ENCODE assay signal across 8 cellular contexts in genomic region chr14:41605550-41606248, GRCh38. TPM values are rescaled to one million over a fixed set of nuclear protein-coding genes. Genes with fewer than 3 reads are reported as not detected.
DNase-seq lines count a peak whose midpoint lies in the region; ATAC-seq and TF ChIP-seq lines count a peak whose summit lies in the region.

No MANE protein-coding gene starts in this region.

- H3K4me1 ChIP-seq in left lung (peaks cover 0 to 17% of the 10 kb centered on the region in 2 donors), testis (peaks cover 5% of the 10 kb centered on the region)

- TF ChIP-seq CTCF in cardiac fibroblast (IDR thresholded peaks at IDR 0.05; ENCODE audit: low read depth, low read length) (no peak), left lung (IDR thresholded peaks at IDR 0.05) (no peak), testis (IDR thresholded peaks at IDR 0.05) (no peak)

- H3K27me3 ChIP-seq in left lung: peaks cover 57 to 92% of the 10 kb centered on the region in 2 donors
- no peaks in the 10 kb centered on the region for H3K27me3 ChIP-seq in testis
- H3K27me3 ChIP-seq in MG63: peaks cover 23% of the 10 kb centered on the region

- 1% methylated on average over 23 of the region's 23 CpGs for WGBS in testis, 2 donors

- H3K36me3 ChIP-seq in left lung: no peaks in the 10 kb centered on the region
- no peaks in the 10 kb centered on the region for H3K36me3 ChIP-seq in testis (ENCODE audit: low read depth, missing control alignments)
- H3K36me3 ChIP-seq in MG63: no peaks in the 10 kb centered on the region

- TF ChIP-seq POLR2A in testis (IDR thresholded peaks at IDR 0.05): no peak

- peak overlapping the region; percentile 48 to 75 for H3K27ac ChIP-seq in left lung
- H3K27ac ChIP-seq in testis: peak overlapping the region; percentile 51 to 82

- ATAC-seq in left lung: peak; percentile 38

- H3K9me3 ChIP-seq in left lung (no peaks in the 10 kb centered on the region), testis (no peaks in the 10 kb centered on the region), MG63 (no peaks in the 10 kb centered on the region)

- peak overlapping the region; percentile 62 to 71 for H3K4me3 ChIP-seq in cardiac fibroblast (replicated peaks in 1 of 2; ENCODE audit: low read depth in 2 of 2, low read length in 2 of 2)
- H3K4me3 ChIP-seq in left lung: peak overlapping the region; percentile 36 to 41
- H3K4me3 ChIP-seq in testis: peak overlapping the region; percentile 63 to 67
- H3K4me3 ChIP-seq in MG63: no peak overlapping the region; the same call in 1 of the 2 replicates

- intact Hi-C loops in left lung (cut with DNase I): no loop called here
- intact Hi-C loops in testis (cut with DNase I; ENCODE audit: low total_unique reads): no loop called here

- DNase-seq in D341Med (ENCODE audit: low spot score): peak; percentile 18
- DNase-seq in NCI-H128 (lab: John Stamatoyannopoulos, UW; ENCODE audit: unreplicated experiment): peak; percentile 64
- peak; percentile 33 to 67 for DNase-seq in cardiac fibroblast (ENCODE audit: low read depth in 2 of 2)
- DNase-seq in left lung: peak in 1 of 2 donors; percentile 41
- DNase-seq in testis: peak; percentile 57
- DNase-seq in activated CD4-positive, CD25-positive, alpha-beta regulatory T cell treated with anti-CD3 and anti-CD28 coated beads, Interleukin-2, amount 50 U/mL, for 72 hours: no peak
- no peak for DNase-seq in MG63
- DNase-seq in amniotic stem cell (lab: John Stamatoyannopoulos, UW): no peak

RNA-seq across cellular contexts. Expression of gene LRFN5, which starts 1.0 kb away (rescaled TPM):
- 1 to 10 TPM; 2.1 to 2.3 TPM for total RNA-seq in left lung
- 1 to 10 TPM; 5.9 to 6.8 TPM for total RNA-seq in testis
- polyA plus RNA-seq in testis (ENCODE audit: insufficient read depth, low read depth, low replicate concordance): 2.4 TPM
- total RNA-seq in MG63 (2014; rRNA removed; shearing (Covaris generic); ENCODE audit: low replicate concordance): not detected in 2 replicates

Comparison
In these comparisons a context has a peak if more than half of its experiments do, and no peak if none do; other contexts are left out.
1. DNase-seq: peak in D341Med (single experiment), NCI-H128 (single experiment), cardiac fibroblast (2 of 2) and testis (single experiment); none in activated CD4-positive, CD25-positive, alpha-beta regulatory T cell treated with anti-CD3 and anti-CD28 coated beads, Interleukin-2, amount 50 U/mL, for 72 hours (single experiment), MG63 (single experiment) and amniotic stem cell (single experiment).